Comparison of ENCODE assay signal across 25 cellular contexts in the genomic region with DNA sequence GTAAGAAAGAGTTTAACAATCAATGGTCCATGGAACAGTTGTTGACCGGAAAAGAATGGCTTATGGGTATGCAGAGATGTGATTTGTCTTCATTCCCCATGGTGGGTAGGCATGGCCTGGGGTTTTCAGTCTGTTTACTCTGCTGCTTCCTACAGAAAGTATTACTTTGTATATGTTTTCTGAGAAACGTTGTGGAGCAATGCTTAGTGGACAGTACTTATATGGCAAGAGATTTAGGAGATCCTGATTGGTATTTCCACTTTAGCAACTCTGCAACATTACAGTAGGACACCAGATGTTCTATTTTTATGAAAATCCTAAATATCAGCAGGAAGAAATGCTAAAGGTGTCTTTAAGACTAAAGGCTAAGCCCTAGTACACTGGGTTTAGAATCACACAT.
DNase-seq lines count a peak whose midpoint lies in the region; FAIRE-seq and TF ChIP-seq lines count a peak whose summit lies in the region.
"Had no signal": no experiment of that assay in that cellular context is flagged by ENCODE, and none has a peak within 500 bp of the region (broad histone marks: within the 10 kb centered on the region; RNA-seq: fewer than 3 reads in every experiment).

No MANE protein-coding gene starts in this region.

- no peak overlapping the region for H3K27ac Mint-ChIP-seq in Caco-2 (ENCODE audit: unreplicated experiment)
- H3K27ac Mint-ChIP-seq: CD14-positive monocyte; CD4-positive, alpha-beta T cell; CD8-positive, alpha-beta memory T cell; HFFc6 had no signal

- peaks cover 9% of the 10 kb centered on the region for H3K79me1 ChIP-seq in trophoblast cell (ENCODE audit: low read length)

- H3K27me3 ChIP-seq in trophoblast cell (ENCODE audit: insufficient read depth, low read length): no peaks in the 10 kb centered on the region
- no peaks in the 10 kb centered on the region for H3K27me3 ChIP-seq in Caco-2 (replicated peaks; ENCODE audit: control insufficient read depth, insufficient read depth, low read length)
- H3K27me3 ChIP-seq: BE2C; BLaER1 treated with 17β-estradiol and CSF1 and Interleukin-3, amounts not matched to agents 10 nM and 100 nM had no signal

- POLR2A ChIA-PET in Caco-2 (lab: Charles Lee): no interaction called here

- CTCF ChIA-PET in Caco-2 (lab: Charles Lee): no interaction called here

- peaks cover 9% of the 10 kb centered on the region for H3K4me1 Mint-ChIP-seq in Caco-2 (ENCODE audit: low read depth, unreplicated experiment)
- H3K4me1 Mint-ChIP-seq: CD14-positive monocyte; CD8-positive, alpha-beta memory T cell had no signal

- no peak overlapping the region for H3K18ac ChIP-seq in trophoblast cell (ENCODE audit: low read length)

- H3K36me3 ChIP-seq in trophoblast cell (ENCODE audit: control insufficient read depth in 1 of 2, insufficient read depth in 2 of 2, low read length in 2 of 2) (no peaks in the 10 kb centered on the region), Caco-2 (ENCODE audit: control insufficient read depth, insufficient read depth, low read length) (no peaks in the 10 kb centered on the region)
- H3K36me3 ChIP-seq: BE2C; BLaER1 treated with 17β-estradiol and CSF1 and Interleukin-3, amounts not matched to agents 10 nM and 100 nM; HAP-1 had no signal

- no peak overlapping the region for H3K4me2 ChIP-seq in trophoblast cell (ENCODE audit: low read length)
- H3K4me2 ChIP-seq: A549; BLaER1 treated with 17β-estradiol and CSF1 and Interleukin-3, amounts not matched to agents 10 nM and 100 nM had no signal

- H3K23ac ChIP-seq in trophoblast cell (ENCODE audit: low read length): no peak overlapping the region

- no peak overlapping the region for H3K14ac ChIP-seq in trophoblast cell (ENCODE audit: low read length)

- no peaks in the 10 kb centered on the region for H3K27me3 Mint-ChIP-seq in Caco-2 (ENCODE audit: insufficient read depth, unreplicated experiment)
- H3K27me3 Mint-ChIP-seq: CD4-positive, alpha-beta T cell had no signal

- no peaks in the 10 kb centered on the region for H3K36me3 Mint-ChIP-seq in Caco-2 (ENCODE audit: insufficient read depth, unreplicated experiment)
- H3K36me3 Mint-ChIP-seq: CD14-positive monocyte; CD8-positive, alpha-beta memory T cell had no signal

- peaks cover 53% of the 10 kb centered on the region for H3K9me3 Mint-ChIP-seq in Caco-2 (ENCODE audit: unreplicated experiment)

- H3K79me2 ChIP-seq in trophoblast cell (ENCODE audit: control insufficient read depth, insufficient read depth, low read length, poor library complexity): no peaks in the 10 kb centered on the region

- H3K4me1 ChIP-seq in trophoblast cell (ENCODE audit: control insufficient read depth in 1 of 2, insufficient read depth in 2 of 2, low read length in 2 of 2) (peaks cover 7 to 12% of the 10 kb centered on the region in 2 experiments), Caco-2 (peaks cover 16% of the 10 kb centered on the region)
- H3K4me1 ChIP-seq: BE2C; BLaER1 treated with 17β-estradiol and CSF1 and Interleukin-3, amounts not matched to agents 10 nM and 100 nM; HAP-1 had no signal

- H3K4ac ChIP-seq in trophoblast cell (ENCODE audit: low read depth, low read length): no peak overlapping the region

- no peak overlapping the region for H2BK120ac ChIP-seq in trophoblast cell (ENCODE audit: insufficient read depth, low read length, poor library complexity)

- H4K8ac ChIP-seq in trophoblast cell (ENCODE audit: low read depth, low read length): no peak overlapping the region

- H3K9me3 ChIP-seq in trophoblast cell (ENCODE audit: insufficient read depth, low read depth, low read length): no peaks in the 10 kb centered on the region
- no peaks in the 10 kb centered on the region for H3K9me3 ChIP-seq in Caco-2
- H3K9me3 ChIP-seq: A549; BE2C; BLaER1 treated with 17β-estradiol and CSF1 and Interleukin-3, amounts not matched to agents 10 nM and 100 nM; HAP-1 had no signal

- no TSS peak for BruUV-seq in Caco-2 (replicated peaks; lab: Mats Ljungman, UMichigan)

- no peak overlapping the region for H2BK5ac ChIP-seq in trophoblast cell (ENCODE audit: low read depth, low read length, poor library complexity)

- no peak overlapping the region for H3K27ac ChIP-seq in trophoblast cell (ENCODE audit: low read depth, low read length)
- H3K27ac ChIP-seq: A549; BLaER1 treated with 17β-estradiol and CSF1 and Interleukin-3, amounts not matched to agents 10 nM and 100 nM had no signal

- H3K4me3 ChIP-seq in fibroblast of villous mesenchyme (ENCODE audit: low read depth, low read length): no peak overlapping the region
- H3K4me3 ChIP-seq in trophoblast cell (ENCODE audit: low read depth, low read length): no peak overlapping the region
- no peak overlapping the region for H3K4me3 ChIP-seq in Caco-2 (ENCODE audit: low read depth, low read length)
- H3K4me3 ChIP-seq: A549; BLaER1 treated with 17β-estradiol and CSF1 and Interleukin-3, amounts not matched to agents 10 nM and 100 nM; HAP-1 had no signal

- H4K12ac ChIP-seq in trophoblast cell (ENCODE audit: low read depth, low read length): no peak overlapping the region

- FAIRE-seq in G401.6 (lab: Jason Lieb, UNC): peak; percentile 94
- FAIRE-seq: A549, GM12891, GM18507, H54 had no signal

- TF ChIP-seq CTCF in fibroblast of villous mesenchyme (IDR thresholded peaks at IDR 0.05; ENCODE audit: insufficient read depth, low read depth, low read length): no peak
- no peak for TF ChIP-seq CTCF in Caco-2 (IDR thresholded peaks at IDR 0.05; ENCODE audit: insufficient read depth in 1 of 2, low read depth in 1 of 2, low read length in 1 of 2, severe bottlenecking in 1 of 2, unreplicated experiment in 1 of 2)

- no peak overlapping the region for H3K4me3 Mint-ChIP-seq in Caco-2 (ENCODE audit: unreplicated experiment)
- H3K4me3 Mint-ChIP-seq: CD14-positive monocyte; CD4-positive, alpha-beta T cell; CD8-positive, alpha-beta memory T cell; HFFc6 had no signal

- H2BK12ac ChIP-seq in trophoblast cell (ENCODE audit: low read length): peak overlapping the region; percentile 84

- WGBS in trophoblast cell (ENCODE audit: extremely low coverage, insufficient coverage, insufficient read length): no CpG with 5 or more reads among the region's 2 CpGs

- no peak overlapping the region for H2AK5ac ChIP-seq in trophoblast cell (ENCODE audit: low read length)

- no peak overlapping the region for H2AFZ ChIP-seq in trophoblast cell (ENCODE audit: insufficient read depth, low read length, poor library complexity)

- no peak overlapping the region for H4K91ac ChIP-seq in trophoblast cell (ENCODE audit: low read depth, low read length)

- intact Hi-C loops in Caco-2 (cut with micrococcal nuclease; ENCODE audit: unreplicated experiment): no loop called here

- DNase-seq in fibroblast of villous mesenchyme (ENCODE audit: low read depth) (peak; percentile 61), trophoblast cell (no peak), Caco-2 (no peak), SHP77 (lab: John Stamatoyannopoulos, UW) (no peak)
- DNase-seq in effector CD4-positive, alpha-beta T cell: no peak
- DNase-seq: 8988T; ACHN; AML-193; BE2C; Calu3; CD4-positive, alpha-beta T cell; CD8-positive, alpha-beta memory T cell; DMS53; DMS79 treated with DMSO at 0.1 percent for 48 hours; GDM1; GOT3; HFFc6 had no signal

- H3K9ac ChIP-seq in trophoblast cell (ENCODE audit: low read length): no peak overlapping the region
- H3K9ac ChIP-seq: BLaER1 treated with 17β-estradiol and CSF1 and Interleukin-3, amounts not matched to agents 10 nM and 100 nM had no signal
